In the genomic region with DNA sequence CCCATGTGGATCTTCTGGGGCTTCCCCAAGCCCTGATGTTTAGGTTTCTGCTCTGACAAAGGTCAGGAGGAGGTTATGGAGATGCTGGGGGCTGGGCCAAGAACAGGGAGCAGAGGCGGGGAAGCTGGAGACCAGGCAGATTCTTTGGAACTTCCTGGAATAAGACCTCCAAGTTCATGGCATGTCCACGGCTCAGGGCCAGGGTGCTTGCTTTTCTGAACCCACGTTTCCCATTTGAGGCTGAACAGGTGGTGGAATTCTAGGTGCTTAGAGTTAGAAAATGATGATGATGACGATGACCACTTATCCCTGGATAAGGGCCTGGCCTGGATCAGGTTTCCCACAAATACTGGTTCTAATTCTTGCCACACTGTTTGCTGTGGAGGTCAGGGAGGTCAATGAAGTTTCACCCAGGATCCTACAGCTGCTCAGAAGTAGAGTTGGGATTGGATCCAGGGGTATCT, we compare ENCODE assay signal across 17 cellular contexts. TPM values are rescaled to one million over a fixed set of nuclear protein-coding genes. Genes with fewer than 3 reads are reported as not detected.
DNase-seq lines count a peak whose midpoint lies in the region; ATAC-seq, FAIRE-seq and TF ChIP-seq lines count a peak whose summit lies in the region.
"Had no signal": no experiment of that assay in that cellular context is flagged by ENCODE, and none has a peak within 500 bp of the region (broad histone marks: within the 10 kb centered on the region; RNA-seq: fewer than 3 reads in every experiment).

No MANE protein-coding gene starts in this region.

- H3K36me3 ChIP-seq in PC-9 (ENCODE audit: low read depth) (no peaks in the 10 kb centered on the region), HepG2 (replicated peaks in 1 of 2; ENCODE audit: control insufficient read depth in 1 of 2, insufficient read depth in 2 of 2, low read length in 2 of 2) (no peaks in the 10 kb centered on the region), sigmoid colon (no peaks in the 10 kb centered on the region)
- H3K36me3 ChIP-seq: MG63 had no signal

- no TSS peak for BruUV-seq in PC-9 (replicated peaks; lab: Mats Ljungman, UMichigan)
- no TSS peak for BruUV-seq in HepG2 (replicated peaks; lab: Mats Ljungman, UMichigan)

- no peak for TF ChIP-seq EP300 in HepG2 (IDR thresholded peaks at IDR 0.05; ENCODE audit: low read depth in 2 of 2, low read length in 2 of 2)
- TF ChIP-seq EP300 in HepG2 (CRISPR knock-in tag; IDR thresholded peaks at IDR 0.05; ENCODE audit: borderline replicate concordance), result no peak
- TF ChIP-seq EP300 in sigmoid colon (IDR thresholded peaks at IDR 0.05), result no peak

- H4K20me1 ChIP-seq in PC-9 (ENCODE audit: insufficient read depth), result no peaks in the 10 kb centered on the region
- H4K20me1 ChIP-seq in HepG2 (ENCODE audit: insufficient read depth, low read length), result no peaks in the 10 kb centered on the region

- no peaks in the 10 kb centered on the region for H3K79me2 ChIP-seq in PC-9 (ENCODE audit: low read depth)
- no peaks in the 10 kb centered on the region for H3K79me2 ChIP-seq in HepG2 (ENCODE audit: insufficient read depth, low read length)

- peak overlapping the region; percentile 73 for H3K27ac ChIP-seq in PC-9
- H3K27ac ChIP-seq in HepG2 (ENCODE audit: extremely low read length, insufficient read depth, low read length), result no peak overlapping the region
- H3K27ac ChIP-seq in sigmoid colon, result no peak overlapping the region

- H3K9ac ChIP-seq in HepG2 (ENCODE audit: insufficient read depth, low read depth, low read length), result no peak overlapping the region

- H2AFZ ChIP-seq in PC-9 (no peak overlapping the region), HepG2 (ENCODE audit: low read length) (no peak overlapping the region)

- TF ChIP-seq CTCF in PC-9 (conservative IDR thresholded peaks at IDR 0.05), result no peak
- TF ChIP-seq CTCF in HepG2 (CRISPR knock-in tag; IDR thresholded peaks at IDR 0.05), result no peak
- no peak for TF ChIP-seq CTCF in sigmoid colon (IDR thresholded peaks at IDR 0.05)

- H3K4me3 ChIP-seq in PC-9 (no peak overlapping the region), HepG2 (replicated peaks in 1 of 3; ENCODE audit: insufficient read depth in 1 of 3, low read depth in 2 of 3, low read length in 3 of 3) (no peak overlapping the region), sigmoid colon (no peak overlapping the region)
- H3K4me3 ChIP-seq: MG63 had no signal

- CTCF ChIA-PET in PC-9 (lab: Charles Lee) (interaction anchor here (0.6 kb wide), 1 partner anchor 118 kb away, joined by 6 read pairs; no protein-coding TSS in a partner anchor), HepG2 (lab: Yijun Ruan, JAX; ENCODE audit: low intra/inter-chr PET ratio, low total read pairs) (no interaction called here)

- in situ Hi-C loops in HepG2 (cut with HindIII; ENCODE audit: extremely low pct_ligation_motif_present, low pct_unique_long_range_greater_than_20kb), result no loop called here

- ATAC-seq in HepG2, result no peak

- FAIRE-seq in HepG2 (lab: Jason Lieb, UNC), result no peak

- POLR2A ChIA-PET in PC-9 (lab: Charles Lee; ENCODE audit: unreplicated experiment), result interaction anchor here (0.6 kb wide), 1 partner anchor 568 kb away, joined by 6 read pairs; no protein-coding TSS in a partner anchor
- POLR2A ChIA-PET in HepG2 (lab: Yijun Ruan, JAX), result no interaction called here

- H3K9me2 ChIP-seq in PC-9 (ENCODE audit: insufficient read depth), result no peaks in the 10 kb centered on the region

- H3K4me1 ChIP-seq in PC-9 (replicated peaks; ENCODE audit: insufficient read depth), result peaks cover 58% of the 10 kb centered on the region
- H3K4me1 ChIP-seq in HepG2 (ENCODE audit: insufficient read depth, low read length), result peaks cover 11% of the 10 kb centered on the region
- peaks cover 0 to 19% (median 9%) of the 10 kb centered on the region in 4 donors for H3K4me1 ChIP-seq in sigmoid colon

- H3K9me3 ChIP-seq in PC-9 (ENCODE audit: insufficient read depth, low read depth) (no peaks in the 10 kb centered on the region), HepG2 (ENCODE audit: low read length) (no peaks in the 10 kb centered on the region), sigmoid colon (no peaks in the 10 kb centered on the region)
- H3K9me3 ChIP-seq: MG63 had no signal

- TF ChIP-seq POLR2A in HepG2 (IDR thresholded peaks at IDR 0.05; ENCODE audit: insufficient read depth in 1 of 2, low read depth in 2 of 2, low read length in 2 of 2), result no peak
- TF ChIP-seq POLR2A in sigmoid colon (IDR thresholded peaks at IDR 0.05), result no peak

- intact Hi-C loops in PC-9 (cut with micrococcal nuclease; ENCODE audit: unreplicated experiment) (loop anchor here (1.0 kb wide), 1 partner anchor 22 kb away; no protein-coding TSS in a partner anchor), HepG2 (cut with micrococcal nuclease; ENCODE audit: unreplicated experiment) (no loop called here), sigmoid colon (cut with DNase I) (no loop called here)

- DNase-seq in D341Med (ENCODE audit: low spot score) (peak; percentile 14), PC-9 (peak in 1 of 2 experiments; percentile 72), HepG2 (ENCODE audit: low spot score) (no peak), sigmoid colon (peak; percentile 33), hypothalamus (lab: John Stamatoyannopoulos, UW) (no peak)
- DNase-seq in activated CD4-positive, alpha-beta T cell treated with anti-CD3 and anti-CD28 coated beads for 4 hours, result no peak
- DNase-seq in central memory CD4-positive, alpha-beta T cell, result no peak
- DNase-seq: CD4-positive, alpha-beta T cell; DMS79; H9; Karpas-422; MG63; NCI-H1092; NCI-H2107; NCI-H2227 treated with DMSO at 0.1 percent for 48 hours; NCI-H69 had no signal

- H3K27me3 ChIP-seq in PC-9 (ENCODE audit: insufficient read depth, low read depth), result no peaks in the 10 kb centered on the region
- peaks cover 4 to 15% of the 10 kb centered on the region in 2 experiments; a peak in 3 of 5 replicates for H3K27me3 ChIP-seq in HepG2 (ENCODE audit: control insufficient read depth in 1 of 2, insufficient read depth in 2 of 2, low read length in 2 of 2)
- no peaks in the 10 kb centered on the region for H3K27me3 ChIP-seq in sigmoid colon
- H3K27me3 ChIP-seq: MG63 had no signal

- no peak for TF ChIP-seq RAD21 in HepG2 (CRISPR knock-in tag; IDR thresholded peaks at IDR 0.05)

- WGBS in HepG2 (ENCODE audit: low lambda C conversion rate), result 28% methylated on average over 4 of the region's 4 CpGs
- 76 to 79% methylated on average over 4 of the region's 4 CpGs for WGBS in sigmoid colon, 2 donors

- peaks cover 44% of the 10 kb centered on the region for H3F3A ChIP-seq in PC-9 (ENCODE audit: insufficient read depth, low read depth)

- peak overlapping the region; percentile 58 for H3K4me2 ChIP-seq in PC-9
- H3K4me2 ChIP-seq in HepG2 (ENCODE audit: low read depth, low read length), result no peak overlapping the region

TF ChIP-seq in HepG2, 621 proteins besides CTCF, POLR2A, EP300 and RAD21:
- TF ChIP-seq NR2F6 (IDR thresholded peaks at IDR 0.05) (peak; percentile 35; the same call in 1 of the 2 replicates), NR2F6 (CRISPR knock-in tag; IDR thresholded peaks at IDR 0.05) (no peak), CREB1 (IDR thresholded peaks at IDR 0.05) (peak; percentile 23; the same call in 1 of the 2 replicates), CREB1 (CRISPR knock-in tag; IDR thresholded peaks at IDR 0.05) (no peak), MYNN (CRISPR knock-in tag; IDR thresholded peaks at IDR 0.05; ENCODE audit: low read depth) (no peak)

RNA-seq across cellular contexts. Expression of gene TGM2, which starts 30.0 kb away (rescaled TPM):
- total RNA-seq in PC-9 (2021) (286 and 333 TPM in 2 replicates), HepG2 (2016; rRNA removed; fragmentation: Illumina TruSeq; extraction: Trizol) (4.2 and 4.5 TPM in 2 replicates), sigmoid colon (100 to 1,000 TPM in 2 of 4 donors, 10 to 100 TPM in 2; 14.8 to 104 (median 60.7) TPM)
- 0.61 and 0.88 TPM in 2 replicates for total RNA-seq in HepG2 (2016; cell fraction: cytosol; rRNA removed; fragmentation: Illumina TruSeq; extraction: Trizol; ENCODE audit: low read depth)
- 3.3 and 4.3 TPM in 2 replicates for total RNA-seq in HepG2 (2016; cell fraction: insoluble cytoplasmic fraction; rRNA removed; fragmentation: Illumina TruSeq; extraction: Trizol)
- 2.1 and 2.3 TPM in 2 replicates for total RNA-seq in HepG2 (2016; cell fraction: membrane; rRNA removed; fragmentation: Illumina TruSeq; extraction: Trizol)
- 4.3 and 4.5 TPM in 2 replicates for total RNA-seq in HepG2 (2016; cell fraction: nucleus; rRNA removed; fragmentation: Illumina TruSeq; extraction: Trizol)
- polyA plus RNA-seq in HepG2 (2011; rRNA removed) (46.4 and 52.3 TPM in 2 replicates), sigmoid colon (10 to 100 TPM in 1 of 3 donors, 1 to 10 TPM in 2; 6.5 to 71.1 (median 7.2) TPM)
- 39.7 and 45.8 TPM in 2 replicates for polyA plus RNA-seq in HepG2 (2011; cell fraction: cytosol; rRNA removed)
- polyA plus RNA-seq in HepG2 (2011; cell fraction: nucleus; rRNA removed), result 48.4 and 54.8 TPM in 2 replicates
- 14.4 and 32.4 TPM in 2 replicates for polyA plus RNA-seq in HepG2 (2012)
- polyA plus RNA-seq in HepG2 (2016; cell fraction: cytosol; fragmentation: Illumina TruSeq; extraction: Trizol; ENCODE audit: low read depth), result 1.5 and 1.8 TPM in 2 replicates
- 5.3 and 7.5 TPM in 2 replicates for polyA plus RNA-seq in HepG2 (2016; cell fraction: insoluble cytoplasmic fraction; fragmentation: Illumina TruSeq; extraction: Trizol; ENCODE audit: low read depth)
- polyA plus RNA-seq in HepG2 (2016; cell fraction: membrane; fragmentation: Illumina TruSeq; extraction: Trizol; ENCODE audit: low read depth), result 2.5 TPM in 2 replicates
- 7.7 and 9.8 TPM in 2 replicates for polyA plus RNA-seq in HepG2 (2016; cell fraction: nucleus; fragmentation: Illumina TruSeq; extraction: Trizol; ENCODE audit: insufficient read depth, low read depth)
- 39.1 and 112 TPM in 2 replicates for polyA minus RNA-seq in HepG2 (2011; rRNA and poly(A)+ RNA removed; ENCODE audit: low replicate concordance)
- polyA minus RNA-seq in HepG2 (2011; cell fraction: cytosol; rRNA and poly(A)+ RNA removed), result 43.5 and 48.8 TPM in 2 replicates
- 26.7 and 32.2 TPM in 2 replicates for polyA minus RNA-seq in HepG2 (2011; cell fraction: nucleus; rRNA and poly(A)+ RNA removed)
- total RNA-seq: OCI-LY7 had no signal

Comparison
In these comparisons a context has a peak if more than half of its experiments do, and no peak if none do; other contexts are left out.
1. DNase-seq: peak in D341Med (single experiment) and sigmoid colon (single experiment); none in HepG2 (single experiment), activated CD4-positive, alpha-beta T cell treated with anti-CD3 and anti-CD28 coated beads for 4 hours (0 of 2), central memory CD4-positive, alpha-beta T cell (single experiment) and hypothalamus (0 of 51).